In the genomic region with DNA sequence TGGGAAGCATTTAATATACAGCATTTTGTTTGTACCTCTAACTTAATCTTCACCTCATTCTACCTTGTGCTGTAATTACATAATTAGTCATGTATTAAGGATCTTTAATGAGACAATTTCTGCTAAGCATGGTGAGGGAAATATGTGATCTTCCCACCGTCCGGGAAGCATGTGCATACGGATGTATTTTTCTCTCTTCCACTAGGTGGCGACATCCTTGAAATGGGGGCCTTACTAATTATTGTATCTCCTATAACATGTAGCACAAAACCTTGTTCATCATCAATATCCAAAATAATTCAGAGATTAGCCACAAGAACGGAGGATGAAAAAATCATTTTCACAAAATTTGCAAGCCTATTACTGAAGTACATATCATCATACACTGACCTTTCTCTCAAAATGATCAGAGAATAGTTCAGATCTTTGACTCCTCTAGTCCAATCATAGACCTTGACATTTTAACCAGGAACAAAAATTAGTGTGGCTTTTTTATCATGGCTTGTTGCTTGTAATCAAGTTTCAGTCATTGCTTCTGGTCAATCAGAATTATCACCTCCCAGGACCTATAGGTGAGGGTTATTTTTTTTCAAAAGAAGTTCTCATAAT, we compare ENCODE assay signal across 9 cellular contexts.
DNase-seq lines count a peak whose midpoint lies in the region; ATAC-seq and TF ChIP-seq lines count a peak whose summit lies in the region.
"Had no signal": no experiment of that assay in that cellular context is flagged by ENCODE, and none has a peak within 500 bp of the region (broad histone marks: within the 10 kb centered on the region; RNA-seq: fewer than 3 reads in every experiment).

No MANE protein-coding gene starts in this region.

- H3K9me3 Mint-ChIP-seq in activated T-cell treated with anti-CD3 and anti-CD28 coated beads, Interleukin-2, amount 50 U/mL, for 4 hours: no peaks in the 10 kb centered on the region

- DNase-seq in AG04450 (ENCODE audit: low read depth, low spot score): no peak
- no peak for DNase-seq in GM06990 (ENCODE audit: extremely low read depth, insufficient read length)
- DNase-seq in NCI-H345 (lab: John Stamatoyannopoulos, UW): peak; percentile 14
- peak; percentile 24 for DNase-seq in mammary epithelial cell
- peak; percentile 45 to 56 for DNase-seq in lung microvascular endothelial cell (ENCODE audit: low read depth in 2 of 2)
- DNase-seq in NOMO-1 treated with DMSO at 0.1 percent for 48 hours (lab: John Stamatoyannopoulos, UW; ENCODE audit: unreplicated experiment): no peak
- no peak for DNase-seq in activated T-cell treated with anti-CD3 and anti-CD28 coated beads, Interleukin-2, amount 50 U/mL, for 4 hours

- H3K27ac ChIP-seq in AG04450 (ENCODE audit: low read depth, low read length) (no peak overlapping the region), mammary epithelial cell (ENCODE audit: insufficient read depth, low read depth, low read length) (no peak overlapping the region)

- H3K27me3 Mint-ChIP-seq in activated T-cell treated with anti-CD3 and anti-CD28 coated beads, Interleukin-2, amount 50 U/mL, for 4 hours (ENCODE audit: low read depth): peaks cover 8% of the 10 kb centered on the region

- no peaks in the 10 kb centered on the region for H4K20me1 ChIP-seq in mammary epithelial cell (ENCODE audit: insufficient read depth, low read length)

- H3K4me3 Mint-ChIP-seq in activated T-cell treated with anti-CD3 and anti-CD28 coated beads, Interleukin-2, amount 50 U/mL, for 4 hours: no peak overlapping the region
- H3K4me3 Mint-ChIP-seq: IgD-negative memory B cell had no signal

- H3K36me3 ChIP-seq in GM06990 (ENCODE audit: control insufficient read depth, insufficient read depth, low read length) (no peaks in the 10 kb centered on the region), mammary epithelial cell (ENCODE audit: insufficient read depth, low read length) (no peaks in the 10 kb centered on the region)

- H3K9me3 ChIP-seq in AG04450 (ENCODE audit: control insufficient read depth, insufficient read depth, low read length) (no peaks in the 10 kb centered on the region), mammary epithelial cell (replicated peaks; ENCODE audit: insufficient read depth, low read length) (no peaks in the 10 kb centered on the region)

- dilution Hi-C loops in mammary epithelial cell (cut with HindIII; ENCODE audit: low sequenced_read_pairs): no loop called here

- no peak overlapping the region for H2AFZ ChIP-seq in mammary epithelial cell (ENCODE audit: low read depth, low read length)

- 1% methylated on average over 5 of the region's 5 CpGs for WGBS in mammary epithelial cell (ENCODE audit: low coverage, missing lambda C conversion rate)

- in situ Hi-C loops in mammary epithelial cell (cut with MboI; ENCODE audit: low sequenced_read_pairs in 2 of 2): no loop called here

- H3K79me2 ChIP-seq in mammary epithelial cell (ENCODE audit: insufficient read depth, low read length): no peaks in the 10 kb centered on the region

- ATAC-seq in HG02763 (IDR thresholded peaks at IDR 0.05; ENCODE audit: unreplicated experiment): peak; percentile 83
- no peak for ATAC-seq in activated T-cell treated with anti-CD3 and anti-CD28 coated beads, Interleukin-2, amount 50 U/mL, for 4 hours

- BruUV-seq in mammary epithelial cell (replicated peaks; lab: Mats Ljungman, UMichigan): no TSS peak

- H3K9ac ChIP-seq in mammary epithelial cell (ENCODE audit: insufficient read depth, low read length): no peak overlapping the region

- intact Hi-C loops in mammary epithelial cell (cut with micrococcal nuclease): loop anchor here (2.0 to 5.0 kb wide), 3 partner anchors 222 to 1612 kb away; no protein-coding TSS in a partner anchor

- H3K4me1 Mint-ChIP-seq in activated T-cell treated with anti-CD3 and anti-CD28 coated beads, Interleukin-2, amount 50 U/mL, for 4 hours (ENCODE audit: low read depth): no peaks in the 10 kb centered on the region
- H3K4me1 Mint-ChIP-seq: IgD-negative memory B cell had no signal

- POLR2A ChIA-PET in AG04450 (lab: Yijun Ruan, JAX): no interaction called here

- no peak overlapping the region for H3K4me3 ChIP-seq in AG04450 (ENCODE audit: low read depth, low read length)
- H3K4me3 ChIP-seq in GM06990 (replicated peaks; ENCODE audit: low read depth, low read length): no peak overlapping the region
- H3K4me3 ChIP-seq in mammary epithelial cell (replicated peaks in 1 of 3; ENCODE audit: insufficient read depth in 1 of 3, low read depth in 2 of 3, low read length in 3 of 3): no peak overlapping the region

- no peaks in the 10 kb centered on the region for H3K27me3 ChIP-seq in AG04450 (ENCODE audit: control insufficient read depth, insufficient read depth, low read length)
- H3K27me3 ChIP-seq in GM06990 (replicated peaks; ENCODE audit: control insufficient read depth, insufficient read depth, low read length): no peaks in the 10 kb centered on the region
- no peaks in the 10 kb centered on the region for H3K27me3 ChIP-seq in mammary epithelial cell (ENCODE audit: insufficient read depth, low read length)

- H3K4me2 ChIP-seq in mammary epithelial cell (ENCODE audit: insufficient read depth, low read depth, low read length): no peak overlapping the region

- CTCF ChIA-PET in AG04450 (lab: Charles Lee): interaction anchor here (0.6 to 5.2 kb wide), 42 partner anchors 11 to 608 kb away, joined by 3 to 64 read pairs (median 4); no protein-coding TSS in a partner anchor
- CTCF ChIA-PET in mammary epithelial cell (lab: Charles Lee; ENCODE audit: low non-redundant PET): no interaction called here

- H3K4me1 ChIP-seq in mammary epithelial cell (ENCODE audit: insufficient read depth, low read length): no peaks in the 10 kb centered on the region

- TF ChIP-seq CTCF in AG04450 (IDR thresholded peaks at IDR 0.05; ENCODE audit: low read depth, low read length) (peak; percentile 82), GM06990 (IDR thresholded peaks at IDR 0.05; ENCODE audit: insufficient read depth, low read length, poor library complexity, severe bottlenecking) (peak; percentile 82), mammary epithelial cell (conservative IDR thresholded peaks at IDR 0.05 in 1 of 2, IDR thresholded peaks at IDR 0.05 in 1 of 2; ENCODE audit: extremely low read depth in 1 of 2, insufficient read depth in 1 of 2, low read depth in 1 of 2, low read length in 2 of 2) (peak; percentile 69 to 75)

- no peaks in the 10 kb centered on the region for H3K36me3 Mint-ChIP-seq in activated T-cell treated with anti-CD3 and anti-CD28 coated beads, Interleukin-2, amount 50 U/mL, for 4 hours (ENCODE audit: insufficient read depth)
- H3K36me3 Mint-ChIP-seq: IgD-negative memory B cell had no signal

Comparison
In these comparisons a context has a peak if more than half of its experiments do, and no peak if none do; other contexts are left out.
1. DNase-seq: peak in NCI-H345 (single experiment), mammary epithelial cell (single experiment) and lung microvascular endothelial cell (2 of 2); none in AG04450 (single experiment), GM06990 (single experiment), NOMO-1 treated with DMSO at 0.1 percent for 48 hours (single experiment) and activated T-cell treated with anti-CD3 and anti-CD28 coated beads, Interleukin-2, amount 50 U/mL, for 4 hours (single experiment).
2. Peak in every context shown above with its lines, with median percentiles within 50 percentile points of each other: CTCF ChIP-seq.